8 cellular contexts compared by ENCODE assay signal in the genomic region with DNA sequence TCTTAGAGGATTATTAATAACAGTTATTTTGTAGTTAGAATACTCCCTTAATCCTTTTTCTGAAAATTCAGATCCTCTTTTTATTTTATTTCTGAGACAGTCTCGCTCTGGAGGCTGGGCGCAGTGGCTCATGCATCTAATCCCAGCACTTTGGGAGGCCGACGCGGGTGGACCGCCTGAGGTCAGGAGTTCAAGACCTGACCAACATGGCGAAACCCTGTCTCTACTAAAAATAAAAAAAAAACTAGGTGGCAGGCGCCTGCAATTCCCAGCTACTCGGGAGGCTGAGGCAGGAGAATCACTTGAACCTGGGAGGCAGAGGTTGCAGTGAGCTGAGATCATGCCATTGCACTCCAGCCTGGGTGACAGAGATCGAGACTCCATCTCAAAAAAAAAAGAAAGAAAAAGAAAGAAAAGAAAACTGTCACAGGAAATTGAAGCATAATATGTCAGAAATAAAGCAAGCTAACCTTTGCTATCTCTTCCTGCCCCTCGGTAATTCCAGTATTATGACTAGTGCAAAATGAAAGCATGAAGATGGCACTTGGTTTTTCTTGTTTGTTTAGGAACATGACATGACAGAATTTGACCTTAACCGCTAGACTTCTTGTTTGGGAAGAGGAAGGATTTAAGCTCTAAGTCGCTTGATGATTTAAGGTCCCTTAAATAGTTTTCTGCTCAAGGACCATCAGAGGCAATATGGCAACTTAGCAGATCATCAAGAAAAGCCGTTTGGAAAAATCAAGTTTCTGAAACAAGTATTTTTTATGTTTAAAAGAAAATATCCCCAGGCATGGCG. TPM values are rescaled to one million over a fixed set of nuclear protein-coding genes. Genes with fewer than 3 reads are reported as not detected.
DNase-seq lines count a peak whose midpoint lies in the region; ATAC-seq and TF ChIP-seq lines count a peak whose summit lies in the region.

No MANE protein-coding gene starts in this region.

- H3K4me1 Mint-ChIP-seq in Caco-2 (ENCODE audit: low read depth, unreplicated experiment) (peaks cover 26% of the 10 kb centered on the region), chondrocyte (ENCODE audit: low read depth) (peaks cover 35% of the 10 kb centered on the region), nephron (peaks cover 28% of the 10 kb centered on the region)

- peaks cover 44% of the 10 kb centered on the region for H3K36me3 Mint-ChIP-seq in Caco-2 (ENCODE audit: insufficient read depth, unreplicated experiment)
- peaks cover 11% of the 10 kb centered on the region for H3K36me3 Mint-ChIP-seq in chondrocyte (ENCODE audit: low read depth)
- H3K36me3 Mint-ChIP-seq in nephron (ENCODE audit: low read depth): peaks cover 22% of the 10 kb centered on the region

- H3K9me3 Mint-ChIP-seq in Caco-2 (ENCODE audit: unreplicated experiment) (no peaks in the 10 kb centered on the region), chondrocyte (ENCODE audit: low read depth) (no peaks in the 10 kb centered on the region), nephron (no peaks in the 10 kb centered on the region)

- ATAC-seq in HG03439 (IDR thresholded peaks at IDR 0.05; ENCODE audit: unreplicated experiment): no peak
- no peak for ATAC-seq in HG03354 (IDR thresholded peaks at IDR 0.05; ENCODE audit: poor library complexity, severe bottlenecking, unreplicated experiment)

- POLR2A ChIA-PET in Caco-2 (lab: Charles Lee): interaction anchor here (1.1 to 3.0 kb wide), 9 partner anchors 9 to 308 kb away, joined by 4 to 161 read pairs (median 27); partner anchors contain the start of genes CPNE1, PHF20, RBM12 and SCAND1

- no peak overlapping the region for H3K4me3 ChIP-seq in Caco-2 (ENCODE audit: low read depth, low read length)

- no TSS peak for BruUV-seq in Caco-2 (replicated peaks; lab: Mats Ljungman, UMichigan)

- peaks cover 26% of the 10 kb centered on the region for H3K4me1 ChIP-seq in Caco-2

- intact Hi-C loops in Caco-2 (cut with micrococcal nuclease; ENCODE audit: unreplicated experiment): loop anchor here (2.0 to 5.0 kb wide), 3 partner anchors 79 to 343 kb away; partner anchors contain the start of genes CPNE1, RBM12 and SCAND1

- H3K27ac Mint-ChIP-seq in Caco-2 (ENCODE audit: unreplicated experiment): peak overlapping the region; percentile 96
- H3K27ac Mint-ChIP-seq in chondrocyte (ENCODE audit: unreplicated experiment): peak overlapping the region; percentile 100
- H3K27ac Mint-ChIP-seq in nephron: peak overlapping the region; percentile 99 to 100 (median 99)

- TF ChIP-seq CTCF in Caco-2 (IDR thresholded peaks at IDR 0.05; ENCODE audit: insufficient read depth in 1 of 2, low read depth in 1 of 2, low read length in 1 of 2, severe bottlenecking in 1 of 2, unreplicated experiment in 1 of 2) (no peak), chondrocyte (IDR thresholded peaks at IDR 0.05) (no peak), nephron (IDR thresholded peaks at IDR 0.05; ENCODE audit: unreplicated experiment in 3 of 3) (no peak)

- H3K4me3 Mint-ChIP-seq in Caco-2 (ENCODE audit: unreplicated experiment) (peak overlapping the region; percentile 80), chondrocyte (ENCODE audit: unreplicated experiment) (peak overlapping the region; percentile 19), nephron (peak overlapping the region; percentile 91 to 100 (median 94))

- no peaks in the 10 kb centered on the region for H3K9me3 ChIP-seq in Caco-2

- CTCF ChIA-PET in Caco-2 (lab: Charles Lee): interaction anchor here (0.7 to 3.1 kb wide), 6 partner anchors 22 to 210 kb away, joined by 3 to 33 read pairs (median 12); partner anchors contain the start of genes PHF20 and SCAND1

- peaks cover 5% of the 10 kb centered on the region; the same call in 1 of the 2 replicates for H3K36me3 ChIP-seq in Caco-2 (ENCODE audit: control insufficient read depth, insufficient read depth, low read length)

- no peak for DNase-seq in Caco-2
- peak; percentile 26 to 54 for DNase-seq in NOMO-1 (lab: John Stamatoyannopoulos, UW; ENCODE audit: unreplicated experiment in 2 of 2)
- no peak for DNase-seq in chondrocyte (ENCODE audit: low spot score)
- no peak for DNase-seq in DMS 273 treated with DMSO at 0.1 percent for 48 hours (lab: John Stamatoyannopoulos, UW)
- no peak for DNase-seq in kidney tubule cell (ENCODE audit: low spot score)

- no peaks in the 10 kb centered on the region for H3K27me3 ChIP-seq in Caco-2 (replicated peaks; ENCODE audit: control insufficient read depth, insufficient read depth, low read length)

- no peaks in the 10 kb centered on the region for H3K27me3 Mint-ChIP-seq in Caco-2 (ENCODE audit: insufficient read depth, unreplicated experiment)
- H3K27me3 Mint-ChIP-seq in chondrocyte (ENCODE audit: low read depth): no peaks in the 10 kb centered on the region
- H3K27me3 Mint-ChIP-seq in nephron (ENCODE audit: low read depth): peaks cover 5% of the 10 kb centered on the region

RNA-seq across cellular contexts. Expression of gene RBM39, which starts 1.8 kb away (rescaled TPM):
- total RNA-seq in Caco-2 (2022) (750 and 777 TPM in 2 replicates), chondrocyte (217 to 277 TPM (median 238 TPM) in 3 replicates)

RNA-seq across cellular contexts. Expression of gene PHF20, which starts 27.9 kb away (rescaled TPM):
- total RNA-seq in Caco-2 (2022): 101 and 109 TPM in 2 replicates
- 42.2 to 46.1 TPM (median 44.6 TPM) in 3 replicates for total RNA-seq in chondrocyte

RNA-seq across cellular contexts. Expression of gene ROMO1, which starts 44.7 kb away (rescaled TPM):
- total RNA-seq in Caco-2 (2022): 354 and 357 TPM in 2 replicates
- 123 to 128 TPM (median 128 TPM) in 3 replicates for total RNA-seq in chondrocyte

RNA-seq across cellular contexts. Expression of gene NFS1, which starts 44.7 kb away (rescaled TPM):
- total RNA-seq in Caco-2 (2022): 69.8 and 77.1 TPM in 2 replicates
- 26.8 to 29.3 TPM (median 27.8 TPM) in 3 replicates for total RNA-seq in chondrocyte

Comparison
In these comparisons a context has a peak if more than half of its experiments do, and no peak if none do; other contexts are left out.
1. DNase-seq: peak in NOMO-1 (2 of 2); none in Caco-2 (0 of 2), chondrocyte (single experiment), DMS 273 treated with DMSO at 0.1 percent for 48 hours (single experiment) and kidney tubule cell (single experiment).
2. H3K4me3 Mint-ChIP-seq: peak in every context shown above with its lines; median percentile 94 in nephron; 80 in Caco-2; 19 in chondrocyte.
3. Peak in every context shown above with its lines, with median percentiles within 50 percentile points of each other: H3K27ac Mint-ChIP-seq.